In genomic region chr3:136920904-136921649, GRCh38 we compare ENCODE assay signal across 18 cellular contexts. TPM values are rescaled to one million over a fixed set of nuclear protein-coding genes. Genes with fewer than 3 reads are reported as not detected.
A peak's percentile ranks its signal among the peaks of the same experiment; 100 is the strongest.
DNase-seq lines count a peak whose midpoint lies in the region; ATAC-seq and TF ChIP-seq lines count a peak whose summit lies in the region.
"Had no signal": no experiment of that assay in that cellular context is flagged by ENCODE, and none has a peak within 500 bp of the region (broad histone marks: within the 10 kb centered on the region; RNA-seq: fewer than 3 reads in every experiment).

No MANE protein-coding gene starts in this region.

- peaks cover 84 to 94% (median 94%) of the 10 kb centered on the region in 3 donors for H3K4me1 Mint-ChIP-seq in CD8-positive, alpha-beta memory T cell
- peaks cover 78% of the 10 kb centered on the region for H3K4me1 Mint-ChIP-seq in activated T-helper 1 cell treated with anti-CD3 and anti-CD28 coated beads, Interleukin-12 subunit alpha, Interleukin-12 subunit beta, Interleukin-2, Interleukin-4 antibody, amounts not matched to agents 30 ng/mL and 10 ng/mL and 1 ng/mL, durations not matched to agents 14 hours and 24 hours and 36 hours (ENCODE audit: low read depth)
- peaks cover 55 to 63% (median 61%) of the 10 kb centered on the region in 3 donors for H3K4me1 Mint-ChIP-seq in naive B cell
- H3K4me1 Mint-ChIP-seq: neural crest cell had no signal

- POLR2A ChIA-PET in CD8-positive, alpha-beta memory T cell (lab: Charles Lee) = interaction anchor here (1.0 kb wide), 1 partner anchor 11 kb away, joined by 3 read pairs; no protein-coding TSS in a partner anchor
- POLR2A ChIA-PET in HEK293 (lab: Yijun Ruan, JAX) = no interaction called here

- peaks cover 0 to 3% (median 3%) of the 10 kb centered on the region in 3 donors for H3K36me3 Mint-ChIP-seq in CD8-positive, alpha-beta memory T cell
- H3K36me3 Mint-ChIP-seq in activated T-helper 1 cell treated with anti-CD3 and anti-CD28 coated beads, Interleukin-12 subunit alpha, Interleukin-12 subunit beta, Interleukin-2, Interleukin-4 antibody, amounts not matched to agents 30 ng/mL and 10 ng/mL and 1 ng/mL, durations not matched to agents 14 hours and 24 hours and 36 hours (ENCODE audit: low read depth) = peaks cover 15% of the 10 kb centered on the region
- H3K36me3 Mint-ChIP-seq in naive B cell = peaks cover 0 to 7% of the 10 kb centered on the region in 2 donors

- peak overlapping the region; percentile 16 for H3K4me3 ChIP-seq in CD8-positive, alpha-beta memory T cell (ENCODE audit: low read length)
- H3K4me3 ChIP-seq in HEK293 (ENCODE audit: low read depth, low read length) = no peak overlapping the region
- H3K4me3 ChIP-seq: SJSA1, thyroid gland had no signal

- TF ChIP-seq CTCF in HEK293 (tag by site-specific recombination; IDR thresholded peaks at IDR 0.05) = no peak

- peak overlapping the region; percentile 92 to 99 (median 97) for H3K27ac Mint-ChIP-seq in CD8-positive, alpha-beta memory T cell
- H3K27ac Mint-ChIP-seq in activated T-helper 1 cell treated with anti-CD3 and anti-CD28 coated beads, Interleukin-12 subunit alpha, Interleukin-12 subunit beta, Interleukin-2, Interleukin-4 antibody, amounts not matched to agents 30 ng/mL and 10 ng/mL and 1 ng/mL, durations not matched to agents 14 hours and 24 hours and 36 hours = peak overlapping the region; percentile 82
- peak overlapping the region in 4 of 6 donors; percentile 28 to 80 (median 54) for H3K27ac Mint-ChIP-seq in naive B cell
- H3K27ac Mint-ChIP-seq: endodermal cell had no signal

- H3K4me1 ChIP-seq in CD8-positive, alpha-beta memory T cell (ENCODE audit: insufficient read depth, low read length) = peaks cover 63% of the 10 kb centered on the region
- H3K4me1 ChIP-seq in HEK293 (ENCODE audit: control insufficient read depth, insufficient read depth, low read length) = no peaks in the 10 kb centered on the region

- intact Hi-C loops in activated T-helper 1 cell treated with anti-CD3 and anti-CD28 coated beads, Interleukin-12 subunit alpha, Interleukin-12 subunit beta, Interleukin-2, Interleukin-4 antibody, amounts not matched to agents 30 ng/mL and 10 ng/mL and 1 ng/mL, durations not matched to agents 14 hours and 24 hours and 36 hours (cut with micrococcal nuclease) = loop anchor here (1.0 to 2.0 kb wide), 2 partner anchors 11 to 168 kb away; partner anchors contain the start of gene STAG1

- CTCF ChIA-PET in CD8-positive, alpha-beta memory T cell (lab: Charles Lee) = interaction anchor here (1.0 kb wide), 1 partner anchor 59 kb away, joined by 4 read pairs; the partner anchor contains the start of gene NCK1
- CTCF ChIA-PET in HEK293 (lab: Yijun Ruan, JAX) = no interaction called here

- ATAC-seq in naive B cell (ENCODE audit: low read depth in 2 of 2) (no peak), GM18861 (IDR thresholded peaks at IDR 0.05; ENCODE audit: unreplicated experiment) (no peak)

- peak in 1 of 5 donors; percentile 16 for DNase-seq in CD8-positive, alpha-beta memory T cell
- no peak for DNase-seq in activated T-helper 1 cell treated with anti-CD3 and anti-CD28 coated beads, Interleukin-12 subunit alpha, Interleukin-12 subunit beta, Interleukin-2, Interleukin-4 antibody, amounts not matched to agents 30 ng/mL and 10 ng/mL and 1 ng/mL, durations not matched to agents 14 hours and 24 hours and 36 hours (ENCODE audit: low spot score)
- no peak for DNase-seq in naive B cell
- no peak for DNase-seq in stimulated activated CD4-positive, alpha-beta T cell treated with anti-CD3 and anti-CD28 coated beads, Interleukin-4, amount 100 ng/mL, for 4 hours
- DNase-seq in GM19238 (ENCODE audit: insufficient read length, low spot score) = no peak
- no peak for DNase-seq in kidney glomerular epithelial cell (lab: John Stamatoyannopoulos, UW)
- DNase-seq: activated CD4-positive, CD25-positive, alpha-beta regulatory T cell treated with anti-CD3 and anti-CD28 coated beads, Interleukin-2, amount 50 U/mL, for 72 hours; amniotic stem cell; endodermal cell; mammary epithelial cell; NCI-H1417; NCI-H69; T-helper 9 cell; thyroid gland had no signal

- no peaks in the 10 kb centered on the region for H3K27me3 ChIP-seq in CD8-positive, alpha-beta memory T cell (ENCODE audit: insufficient read depth, low read length, poor library complexity, severe bottlenecking)
- H3K27me3 ChIP-seq: SJSA1, thyroid gland had no signal

- no peaks in the 10 kb centered on the region for H3K9me3 ChIP-seq in CD8-positive, alpha-beta memory T cell (ENCODE audit: low read length)
- no peaks in the 10 kb centered on the region for H3K9me3 ChIP-seq in HEK293 (ENCODE audit: control insufficient read depth, insufficient read depth, low read depth, low read length)
- H3K9me3 ChIP-seq: SJSA1, thyroid gland had no signal

- peak overlapping the region; percentile 84 to 93 (median 91) for H3K4me3 Mint-ChIP-seq in CD8-positive, alpha-beta memory T cell
- H3K4me3 Mint-ChIP-seq in activated T-helper 1 cell treated with anti-CD3 and anti-CD28 coated beads, Interleukin-12 subunit alpha, Interleukin-12 subunit beta, Interleukin-2, Interleukin-4 antibody, amounts not matched to agents 30 ng/mL and 10 ng/mL and 1 ng/mL, durations not matched to agents 14 hours and 24 hours and 36 hours = peak overlapping the region; percentile 49
- H3K4me3 Mint-ChIP-seq in naive B cell = peak overlapping the region in 1 of 8 donors; percentile 1
- H3K4me3 Mint-ChIP-seq: endodermal cell, neural crest cell had no signal

- H3K36me3 ChIP-seq in CD8-positive, alpha-beta memory T cell (ENCODE audit: insufficient read depth, low read length) = no peaks in the 10 kb centered on the region
- H3K36me3 ChIP-seq in HEK293 (ENCODE audit: control insufficient read depth in 2 of 2, insufficient read depth in 1 of 2, low read length in 2 of 2) = no peaks in the 10 kb centered on the region
- H3K36me3 ChIP-seq: thyroid gland had no signal

- no peaks in the 10 kb centered on the region for H3K27me3 Mint-ChIP-seq in CD8-positive, alpha-beta memory T cell
- H3K27me3 Mint-ChIP-seq in activated T-helper 1 cell treated with anti-CD3 and anti-CD28 coated beads, Interleukin-12 subunit alpha, Interleukin-12 subunit beta, Interleukin-2, Interleukin-4 antibody, amounts not matched to agents 30 ng/mL and 10 ng/mL and 1 ng/mL, durations not matched to agents 14 hours and 24 hours and 36 hours (ENCODE audit: insufficient read depth) = no peaks in the 10 kb centered on the region
- no peaks in the 10 kb centered on the region for H3K27me3 Mint-ChIP-seq in naive B cell

- peak overlapping the region; percentile 43 for H3K27ac ChIP-seq in CD8-positive, alpha-beta memory T cell (ENCODE audit: low read depth, low read length)
- H3K27ac ChIP-seq in HEK293 (ENCODE audit: extremely low read depth, low read depth, low read length) = no peak overlapping the region
- H3K27ac ChIP-seq: SJSA1, thyroid gland had no signal

- H3K9me3 Mint-ChIP-seq in CD8-positive, alpha-beta memory T cell = no peaks in the 10 kb centered on the region
- H3K9me3 Mint-ChIP-seq in activated T-helper 1 cell treated with anti-CD3 and anti-CD28 coated beads, Interleukin-12 subunit alpha, Interleukin-12 subunit beta, Interleukin-2, Interleukin-4 antibody, amounts not matched to agents 30 ng/mL and 10 ng/mL and 1 ng/mL, durations not matched to agents 14 hours and 24 hours and 36 hours = no peaks in the 10 kb centered on the region
- no peaks in the 10 kb centered on the region for H3K9me3 Mint-ChIP-seq in naive B cell

TF ChIP-seq in HEK293, 187 proteins besides CTCF, POLR2A, EP300 and RAD21:
- TF ChIP-seq SETDB1 (IDR thresholded peaks at IDR 0.05; ENCODE audit: insufficient read length, low read length) (peak; percentile 84), ZXDB (tag by site-specific recombination; IDR thresholded peaks at IDR 0.05) (no peak)

RNA-seq across cellular contexts. Expression of gene IL20RB, which starts 36.7 kb away (rescaled TPM):
- under 1 TPM; 0.71 to 0.96 TPM for total RNA-seq in CD8-positive, alpha-beta memory T cell
- 0.45 TPM for polyA plus RNA-seq in CD8-positive, alpha-beta memory T cell
- total RNA-seq in activated T-helper 1 cell treated with anti-CD3 and anti-CD28 coated beads, Interleukin-12 subunit alpha, Interleukin-12 subunit beta, Interleukin-2, Interleukin-4 antibody, amounts not matched to agents 30 ng/mL and 10 ng/mL and 1 ng/mL, durations not matched to agents 14 hours and 24 hours and 36 hours = 1.5 and 1.9 TPM in 2 replicates
- under 1 TPM in 1 of 6 donors, not detected in 5; 0.31 TPM for polyA plus RNA-seq in naive B cell (ENCODE audit: low read depth in 6 of 6)

RNA-seq across cellular contexts. Expression of gene NCK1, which starts 59.1 kb away (rescaled TPM):
- 10 to 100 TPM; 30.9 to 33.3 TPM for total RNA-seq in CD8-positive, alpha-beta memory T cell
- polyA plus RNA-seq in CD8-positive, alpha-beta memory T cell = 62.9 TPM
- 33.2 and 33.4 TPM in 2 replicates for total RNA-seq in activated T-helper 1 cell treated with anti-CD3 and anti-CD28 coated beads, Interleukin-12 subunit alpha, Interleukin-12 subunit beta, Interleukin-2, Interleukin-4 antibody, amounts not matched to agents 30 ng/mL and 10 ng/mL and 1 ng/mL, durations not matched to agents 14 hours and 24 hours and 36 hours
- 10 to 100 TPM; 40.2 to 48.7 (median 42.6) TPM for polyA plus RNA-seq in naive B cell (ENCODE audit: low read depth in 6 of 6)
